ENCODE assay signal across 8 cellular contexts in genomic region chr2:177241771-177242135, GRCh38. TPM values are rescaled to one million over a fixed set of nuclear protein-coding genes. Genes with fewer than 3 reads are reported as not detected.
DNase-seq lines count a peak whose midpoint lies in the region; ATAC-seq and TF ChIP-seq lines count a peak whose summit lies in the region.

No MANE protein-coding gene starts in this region.

- POLR2A ChIA-PET in Caco-2 (lab: Charles Lee), result no interaction called here
- POLR2A ChIA-PET in SK-N-SH (lab: Yijun Ruan, JAX), result interaction anchor here (0.5 to 0.8 kb wide), 2 partner anchors 118 to 1042 kb away, joined by 3 read pairs; no protein-coding TSS in a partner anchor

- CTCF ChIA-PET in Caco-2 (lab: Charles Lee) (no interaction called here), SK-N-SH (lab: Yijun Ruan, JAX) (interaction anchor here (0.8 to 3.2 kb wide), 3 partner anchors 13 to 78 kb away, joined by 3 to 16 read pairs (median 3); no protein-coding TSS in a partner anchor)

- no peaks in the 10 kb centered on the region for H3K9me2 ChIP-seq in SK-N-SH

- no peak for TF ChIP-seq CTCF in Caco-2 (IDR thresholded peaks at IDR 0.05; ENCODE audit: insufficient read depth in 1 of 2, low read depth in 1 of 2, low read length in 1 of 2, severe bottlenecking in 1 of 2, unreplicated experiment in 1 of 2)
- TF ChIP-seq CTCF in SK-N-SH (IDR thresholded peaks at IDR 0.05), result no peak
- no peak for TF ChIP-seq CTCF in prostate gland (IDR thresholded peaks at IDR 0.05)
- TF ChIP-seq CTCF in GM20000 (IDR thresholded peaks at IDR 0.05; ENCODE audit: extremely low read depth, missing control alignments), result no peak

- H2AFZ ChIP-seq in SK-N-SH (ENCODE audit: low read depth), result no peak overlapping the region

- H3K4me1 Mint-ChIP-seq in Caco-2 (ENCODE audit: low read depth, unreplicated experiment), result peaks cover 36% of the 10 kb centered on the region

- H3K4me2 ChIP-seq in SK-N-SH, result peak overlapping the region; percentile 67

- H3K79me2 ChIP-seq in SK-N-SH (ENCODE audit: insufficient read depth), result peaks cover 97% of the 10 kb centered on the region

- peaks cover 34% of the 10 kb centered on the region for H3F3A ChIP-seq in SK-N-SH (replicated peaks; ENCODE audit: insufficient read depth)

- H3K27ac Mint-ChIP-seq in Caco-2 (ENCODE audit: unreplicated experiment), result peak overlapping the region; percentile 91

- DNase-seq in Caco-2 (no peak), SK-N-SH (peak; percentile 60), epithelial cell of prostate (ENCODE audit: low read depth, low spot score) (no peak), prostate gland (ENCODE audit: low spot score) (no peak), GM20000 (ENCODE audit: low spot score) (no peak), NCI-H526 treated with DMSO at 0.1 percent for 48 hours (lab: John Stamatoyannopoulos, UW) (no peak), NCI-H2029 treated with DMSO at 0.1 percent for 48 hours (lab: John Stamatoyannopoulos, UW) (no peak)

- TF ChIP-seq RAD21 in SK-N-SH (IDR thresholded peaks at IDR 0.05; ENCODE audit: low read length), result 0 out of 2 replicates have a peak, but pooled peaks have one; percentile 2

- 13% methylated on average over 1 of the region's 1 CpG for WGBS in SK-N-SH (ENCODE audit: low lambda C conversion rate)
- WGBS in prostate gland, result 34% methylated on average over 1 of the region's 1 CpG

- H3K9ac ChIP-seq in SK-N-SH, result peak overlapping the region; percentile 70

- intact Hi-C loops in Caco-2 (cut with micrococcal nuclease; ENCODE audit: unreplicated experiment), result loop anchor here (1.0 kb wide), 1 partner anchor 22 kb away; no protein-coding TSS in a partner anchor
- intact Hi-C loops in prostate gland (cut with DNase I), result no loop called here

- no peaks in the 10 kb centered on the region for H3K36me3 ChIP-seq in Caco-2 (ENCODE audit: control insufficient read depth, insufficient read depth, low read length)
- peaks cover 0 to 6% of the 10 kb centered on the region in 2 experiments for H3K36me3 ChIP-seq in SK-N-SH (replicated peaks in 1 of 2; ENCODE audit: control insufficient read depth in 1 of 2, insufficient read depth in 2 of 2, low read length in 1 of 2)
- H3K36me3 ChIP-seq in prostate gland, result no peaks in the 10 kb centered on the region

- H3K27me3 ChIP-seq in Caco-2 (replicated peaks; ENCODE audit: control insufficient read depth, insufficient read depth, low read length), result no peaks in the 10 kb centered on the region
- H3K27me3 ChIP-seq in SK-N-SH (ENCODE audit: insufficient read depth), result no peaks in the 10 kb centered on the region
- H3K27me3 ChIP-seq in prostate gland (replicated peaks; ENCODE audit: insufficient read depth), result no peaks in the 10 kb centered on the region

- H3K36me3 Mint-ChIP-seq in Caco-2 (ENCODE audit: insufficient read depth, unreplicated experiment), result peaks cover 51% of the 10 kb centered on the region

- peak overlapping the region; percentile 62 for H3K4me3 Mint-ChIP-seq in Caco-2 (ENCODE audit: unreplicated experiment)

- H3K9me3 Mint-ChIP-seq in Caco-2 (ENCODE audit: unreplicated experiment), result no peaks in the 10 kb centered on the region

- TF ChIP-seq POLR2A in prostate gland (IDR thresholded peaks at IDR 0.05), result no peak

- ATAC-seq in GM21786 (IDR thresholded peaks at IDR 0.05; ENCODE audit: unreplicated experiment), result no peak

- peak; percentile 72 to 87 for TF ChIP-seq EP300 in SK-N-SH (IDR thresholded peaks at IDR 0.05; ENCODE audit: borderline replicate concordance in 1 of 2, low read depth in 1 of 2, low read length in 1 of 2)

- no TSS peak for BruUV-seq in Caco-2 (replicated peaks; lab: Mats Ljungman, UMichigan)

- peaks cover 47% of the 10 kb centered on the region for H3K4me1 ChIP-seq in Caco-2
- H3K4me1 ChIP-seq in SK-N-SH (ENCODE audit: control insufficient read depth in 1 of 2, insufficient read depth in 2 of 2, low read depth in 1 of 2, low read length in 1 of 2), result peaks cover 45 to 62% of the 10 kb centered on the region in 2 experiments
- peaks cover 29% of the 10 kb centered on the region for H3K4me1 ChIP-seq in prostate gland (replicated peaks)

- H3K9me3 ChIP-seq in Caco-2 (no peaks in the 10 kb centered on the region), SK-N-SH (no peaks in the 10 kb centered on the region), prostate gland (no peaks in the 10 kb centered on the region)

- H3K27ac ChIP-seq in SK-N-SH (ENCODE audit: low read depth in 2 of 2, low read length in 1 of 2), result peak overlapping the region; percentile 94 to 98
- H3K27ac ChIP-seq in epithelial cell of prostate, result peak overlapping the region; percentile 98
- H3K27ac ChIP-seq in prostate gland, result peak overlapping the region; percentile 67 to 85

- H3K4me3 ChIP-seq in Caco-2 (ENCODE audit: low read depth, low read length) (no peak overlapping the region), SK-N-SH (ENCODE audit: low read depth in 2 of 2, low read length in 1 of 2) (peak overlapping the region; percentile 26 to 46; a peak in 3 of 4 replicates), prostate gland (peak overlapping the region in 1 of 2 donors; percentile 22)

- no peaks in the 10 kb centered on the region for H3K27me3 Mint-ChIP-seq in Caco-2 (ENCODE audit: insufficient read depth, unreplicated experiment)

- H4K20me1 ChIP-seq in SK-N-SH (ENCODE audit: insufficient read depth), result peaks cover 25% of the 10 kb centered on the region

TF ChIP-seq in SK-N-SH, 30 proteins besides CTCF, POLR2A, EP300 and RAD21 (continues in another document):
- TF ChIP-seq NRF1 (IDR thresholded peaks at IDR 0.05; ENCODE audit: low read depth, low read length) (no peak), MXI1 (IDR thresholded peaks at IDR 0.05; ENCODE audit: low read depth, low read length) (peak; percentile 32; the same call in 1 of the 2 replicates), JUND (IDR thresholded peaks at IDR 0.05) (peak; percentile 66), YY1 (IDR thresholded peaks at IDR 0.05; ENCODE audit: low read depth) (no peak), SMC3 (IDR thresholded peaks at IDR 0.05; ENCODE audit: low read depth, low read length) (no peak), NFIC (IDR thresholded peaks at IDR 0.05; ENCODE audit: borderline replicate concordance) (no peak; the same call in 1 of the 2 replicates), RCOR1 (IDR thresholded peaks at IDR 0.05; ENCODE audit: low read length) (peak; percentile 93), MEF2A (IDR thresholded peaks at IDR 0.05; ENCODE audit: borderline replicate concordance, low read depth) (no peak), FOXM1 (IDR thresholded peaks at IDR 0.05; ENCODE audit: low read depth) (no peak), POLR2AphosphoS5 (IDR thresholded peaks at IDR 0.05; ENCODE audit: low read depth, low read length) (peak; percentile 61; the same call in 1 of the 2 replicates), FOXJ3 (CRISPR knock-in tag; IDR thresholded peaks at IDR 0.05) (0 out of 2 replicates have a peak, but pooled peaks have one; percentile 37), EZH2phosphoT487 (IDR thresholded peaks at IDR 0.05; ENCODE audit: borderline replicate concordance, low read depth) (no peak), USF1 (IDR thresholded peaks at IDR 0.05; ENCODE audit: borderline replicate concordance, low read depth) (no peak), PBX3 (IDR thresholded peaks at IDR 0.05) (peak; percentile 65), IRF3 (IDR thresholded peaks at IDR 0.05; ENCODE audit: low read depth, low read length) (no peak), GATA2 (CRISPR knock-in tag; IDR thresholded peaks at IDR 0.05) (peak; percentile 85), RXRA (IDR thresholded peaks at IDR 0.05; ENCODE audit: borderline replicate concordance, low read depth) (no peak), TEAD4 (IDR thresholded peaks at IDR 0.05; ENCODE audit: borderline replicate concordance, insufficient read depth) (peak; percentile 71; the same call in 1 of the 2 replicates), CHD2 (IDR thresholded peaks at IDR 0.05; ENCODE audit: low read length, partially characterized antibody) (peak; percentile 64), ELF1 (IDR thresholded peaks at IDR 0.05) (no peak)

RNA-seq across cellular contexts. Expression of gene NFE2L2, which starts 22.8 kb away (rescaled TPM):
- total RNA-seq in Caco-2 (2022) (75.7 and 80.5 TPM in 2 replicates), prostate gland (100 to 1,000 TPM in 1 of 2 donors, 10 to 100 TPM in 1; 98.6 to 126 TPM)
- polyA plus RNA-seq in SK-N-SH (2012; rRNA removed), result 40.9 and 61.9 TPM in 2 replicates
- 57.8 and 59.5 TPM in 2 replicates for polyA plus RNA-seq in SK-N-SH (2012; cell fraction: cytosol; rRNA removed)
- polyA plus RNA-seq in SK-N-SH (2012; cell fraction: nucleus; rRNA removed), result 51.9 and 65.3 TPM in 2 replicates

RNA-seq across cellular contexts. Expression of gene HNRNPA3, which starts 29.2 kb away (rescaled TPM):
- total RNA-seq in Caco-2 (2022), result 322 and 332 TPM in 2 replicates
- polyA plus RNA-seq in SK-N-SH (2012; rRNA removed), result 86.5 and 102 TPM in 2 replicates
- polyA plus RNA-seq in SK-N-SH (2012; cell fraction: cytosol; rRNA removed), result 125 and 185 TPM in 2 replicates
- polyA plus RNA-seq in SK-N-SH (2012; cell fraction: nucleus; rRNA removed), result 58.1 and 110 TPM in 2 replicates
- total RNA-seq in prostate gland, result 10 to 100 TPM; 56.5 to 57.0 TPM
